Comparison of ENCODE assay signal across 1 cellular context in genomic region chr3:112813016-112813415, GRCh38.
TF ChIP-seq lines count a peak whose summit lies in the region.

No MANE protein-coding gene starts in this region.

TF ChIP-seq in H1, 55 proteins besides CTCF, POLR2A, EP300 and RAD21 (continued from another document):
- TF ChIP-seq TAF7 (optimal IDR thresholded peaks at IDR 0.05; ENCODE audit: borderline replicate concordance, low read depth, low read length) (no peak), FOSL1 (IDR thresholded peaks at IDR 0.05; ENCODE audit: insufficient read depth, low read depth, low read length) (no peak), TCF12 (IDR thresholded peaks at IDR 0.05; ENCODE audit: low read depth, low read length) (no peak), CHD1 (IDR thresholded peaks at IDR 0.05; ENCODE audit: low read depth, low read length) (no peak), RBBP5 (IDR thresholded peaks at IDR 0.05; ENCODE audit: borderline replicate concordance, low read depth, low read length) (no peak), SP4 (IDR thresholded peaks at IDR 0.05; ENCODE audit: low read length) (no peak), NRF1 (IDR thresholded peaks at IDR 0.05; ENCODE audit: low read depth, low read length) (no peak)
- TF ChIP-seq, protein P1, sequence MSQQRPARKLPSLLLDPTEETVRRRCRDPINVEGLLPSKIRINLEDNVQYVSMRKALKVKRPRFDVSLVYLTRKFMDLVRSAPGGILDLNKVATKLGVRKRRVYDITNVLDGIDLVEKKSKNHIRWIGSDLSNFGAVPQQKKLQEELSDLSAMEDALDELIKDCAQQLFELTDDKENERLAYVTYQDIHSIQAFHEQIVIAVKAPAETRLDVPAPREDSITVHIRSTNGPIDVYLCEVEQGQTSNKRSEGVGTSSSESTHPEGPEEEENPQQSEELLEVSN (IDR thresholded peaks at IDR 0.05), result no peak
